ENCODE assay signal across 10 cellular contexts in genomic region chr22:33025675-33026074, GRCh38. TPM values are rescaled to one million over a fixed set of nuclear protein-coding genes. Genes with fewer than 3 reads are reported as not detected.
"Had no signal": no experiment of that assay in that cellular context is flagged by ENCODE, and none has a peak within 500 bp of the region (broad histone marks: within the 10 kb centered on the region; RNA-seq: fewer than 3 reads in every experiment).

No MANE protein-coding gene starts in this region.

- H2AFZ ChIP-seq: GM23248 had no signal

- H3K27ac Mint-ChIP-seq: H9, IgD-negative memory B cell had no signal

- H3K9ac ChIP-seq: GM23248 had no signal

- H3K9me3 Mint-ChIP-seq: H9 had no signal

- DNase-seq: GM23248, GOT3, H9, HCEC 1CT, KG1 had no signal

- H3K4me3 Mint-ChIP-seq: H9, IgD-negative memory B cell had no signal

- H3K27ac ChIP-seq: GM23248, HL-60 had no signal

- FAIRE-seq: H54, HTR-8/SVneo had no signal

- H3K4me3 ChIP-seq: GM23248 had no signal

- H3K36me3 Mint-ChIP-seq: IgD-negative memory B cell had no signal

RNA-seq across cellular contexts. Expression of gene SYN3, which starts 32.5 kb away (rescaled TPM):
- total RNA-seq: GM23248, HT-29 had no signal
- polyA plus RNA-seq: IgD-negative memory B cell had no signal
